Comparison of ENCODE assay signal across 16 cellular contexts in the genomic region with DNA sequence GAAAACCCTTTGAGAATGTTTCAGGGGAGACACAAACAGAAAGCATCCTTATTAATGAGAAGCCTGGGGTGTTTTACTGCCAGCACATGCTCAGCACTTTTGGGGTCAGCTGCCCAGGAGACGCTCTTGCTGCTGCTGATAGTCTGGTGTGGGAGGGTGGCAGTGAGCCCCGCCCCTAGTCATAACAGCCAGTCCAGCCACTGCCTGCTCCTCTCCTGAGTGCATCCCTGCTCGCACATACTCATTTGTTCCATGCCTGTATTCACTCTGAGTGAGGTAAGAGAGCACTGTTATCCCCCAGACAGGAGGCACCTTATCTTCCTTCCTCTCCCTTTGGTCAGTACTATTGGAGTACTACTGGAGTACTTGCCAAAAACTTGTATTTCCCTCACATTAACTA.
"Had no signal": no experiment of that assay in that cellular context is flagged by ENCODE, and none has a peak within 500 bp of the region (broad histone marks: within the 10 kb centered on the region; RNA-seq: fewer than 3 reads in every experiment).

No MANE protein-coding gene starts in this region.

- H3K4me3 ChIP-seq: ascending aorta, left ventricle myocardium inferior, tibial artery, uterus had no signal

- ATAC-seq: activated CD8-positive, alpha-beta memory T cell treated with anti-CD3 and anti-CD28 coated beads, Interleukin-2, amount 10 ng/mL, durations not matched to agents 7 days and 5 days; naive thymus-derived CD8-positive, alpha-beta T cell; stimulated activated effector memory CD8-positive, alpha-beta T cell treated with anti-CD3 and anti-CD28 coated beads, Interleukin-12 subunit alpha, Interleukin-12 subunit beta, amount 100 ng/mL, for 72 hours; T-helper 17 cell had no signal

- H3K4me1 Mint-ChIP-seq: activated B cell treated with CpG ODN at 0.5 μM for 24 hours; activated CD8-positive, alpha-beta memory T cell treated with anti-CD3 and anti-CD28 coated beads, Interleukin-2, amount 10 ng/mL, durations not matched to agents 7 days and 5 days; memory B cell; stimulated activated effector memory CD8-positive, alpha-beta T cell treated with anti-CD3 and anti-CD28 coated beads, Interleukin-12 subunit alpha, Interleukin-12 subunit beta, amount 100 ng/mL, for 72 hours had no signal

- DNase-seq: activated B cell treated with CpG ODN at 0.5 μM for 24 hours; activated CD4-positive, alpha-beta T cell treated with anti-CD3 and anti-CD28 coated beads, Interleukin-2, amount 50 U/mL, for 1 hour; activated CD8-positive, alpha-beta memory T cell treated with anti-CD3 and anti-CD28 coated beads, Interleukin-2, amount 10 ng/mL, durations not matched to agents 7 days and 5 days; activated gamma-delta T cell treated with Interleukin-2 at 50 U/mL for 16 hours; dermis blood vessel endothelial cell; islet precursor cell; left ventricle myocardium inferior; naive thymus-derived CD8-positive, alpha-beta T cell; posterior cingulate gyrus; T-helper 17 cell; tibial artery; uterus had no signal

- H3K27ac Mint-ChIP-seq: activated B cell treated with CpG ODN at 0.5 μM for 24 hours; activated CD8-positive, alpha-beta memory T cell treated with anti-CD3 and anti-CD28 coated beads, Interleukin-2, amount 10 ng/mL, durations not matched to agents 7 days and 5 days; memory B cell; T-helper 17 cell had no signal

- H3K4me1 ChIP-seq: uterus had no signal

- H3K36me3 ChIP-seq: uterus had no signal

- H3K9me3 ChIP-seq: ascending aorta, left ventricle myocardium inferior, neutrophil, tibial artery, uterus had no signal

- H3K27me3 Mint-ChIP-seq: activated B cell treated with CpG ODN at 0.5 μM for 24 hours; activated CD8-positive, alpha-beta memory T cell treated with anti-CD3 and anti-CD28 coated beads, Interleukin-2, amount 10 ng/mL, durations not matched to agents 7 days and 5 days; memory B cell; naive thymus-derived CD8-positive, alpha-beta T cell; T-helper 17 cell had no signal

- H3K36me3 Mint-ChIP-seq: activated CD8-positive, alpha-beta memory T cell treated with anti-CD3 and anti-CD28 coated beads, Interleukin-2, amount 10 ng/mL, durations not matched to agents 7 days and 5 days had no signal

- H3K9me3 Mint-ChIP-seq: activated B cell treated with CpG ODN at 0.5 μM for 24 hours; memory B cell; naive thymus-derived CD8-positive, alpha-beta T cell; stimulated activated effector memory CD8-positive, alpha-beta T cell treated with anti-CD3 and anti-CD28 coated beads, Interleukin-12 subunit alpha, Interleukin-12 subunit beta, amount 100 ng/mL, for 72 hours had no signal

- H3K4me3 Mint-ChIP-seq: activated B cell treated with CpG ODN at 0.5 μM for 24 hours; activated CD8-positive, alpha-beta memory T cell treated with anti-CD3 and anti-CD28 coated beads, Interleukin-2, amount 10 ng/mL, durations not matched to agents 7 days and 5 days; memory B cell; naive thymus-derived CD8-positive, alpha-beta T cell; stimulated activated effector memory CD8-positive, alpha-beta T cell treated with anti-CD3 and anti-CD28 coated beads, Interleukin-12 subunit alpha, Interleukin-12 subunit beta, amount 100 ng/mL, for 72 hours; T-helper 17 cell had no signal

- H3K27me3 ChIP-seq: ascending aorta, neutrophil, tibial artery, uterus had no signal

- H3K27ac ChIP-seq: ascending aorta, left ventricle myocardium inferior, neutrophil, tibial artery, uterus had no signal
